Comparison of ENCODE assay signal across 23 cellular contexts in genomic region chr10:97255512-97256293, GRCh38. TPM values are rescaled to one million over a fixed set of nuclear protein-coding genes. Genes with fewer than 3 reads are reported as not detected.
DNase-seq lines count a peak whose midpoint lies in the region; ATAC-seq, FAIRE-seq and TF ChIP-seq lines count a peak whose summit lies in the region.
"Had no signal": no experiment of that assay in that cellular context is flagged by ENCODE, and none has a peak within 500 bp of the region (broad histone marks: within the 10 kb centered on the region; RNA-seq: fewer than 3 reads in every experiment).

No MANE protein-coding gene starts in this region.

- TF ChIP-seq EP300 in HepG2 (IDR thresholded peaks at IDR 0.05; ENCODE audit: low read depth in 2 of 2, low read length in 2 of 2) (no peak), HepG2 (CRISPR knock-in tag; IDR thresholded peaks at IDR 0.05; ENCODE audit: borderline replicate concordance) (no peak)

- peaks cover 7% of the 10 kb centered on the region for H3K4me1 Mint-ChIP-seq in T-helper 17 cell
- H3K4me1 Mint-ChIP-seq in nephron progenitor cell: no peaks in the 10 kb centered on the region
- H3K4me1 Mint-ChIP-seq: brain; naive thymus-derived CD4-positive, alpha-beta T cell had no signal

- H3K4me2 ChIP-seq in HepG2 (ENCODE audit: low read depth, low read length): no peak overlapping the region
- H3K4me2 ChIP-seq in mesenchymal stem cell (ENCODE audit: low read length, poor library complexity, severe bottlenecking): no peak overlapping the region
- H3K4me2 ChIP-seq: BLaER1 had no signal

- H3K36me3 ChIP-seq in right lobe of liver (peaks cover 0 to 10% (median 0%) of the 10 kb centered on the region in 4 donors), HepG2 (replicated peaks in 1 of 2; ENCODE audit: control insufficient read depth in 1 of 2, insufficient read depth in 2 of 2, low read length in 2 of 2) (peaks cover 2 to 8% of the 10 kb centered on the region in 2 experiments; a peak in 1 of 5 replicates), mesenchymal stem cell (ENCODE audit: control insufficient read depth in 1 of 2, insufficient read depth in 2 of 2, low read depth in 1 of 2, low read length in 2 of 2) (peaks cover 0 to 19% of the 10 kb centered on the region in 2 experiments)

- no peak overlapping the region for H2BK120ac ChIP-seq in mesenchymal stem cell (ENCODE audit: low read depth, low read length)

- intact Hi-C loops in right lobe of liver (cut with DNase I): no loop called here
- intact Hi-C loops in HepG2 (cut with micrococcal nuclease; ENCODE audit: unreplicated experiment): no loop called here

- no peak overlapping the region for H3K23ac ChIP-seq in mesenchymal stem cell (ENCODE audit: low read length in 2 of 2)

- H3K27ac ChIP-seq in right lobe of liver (peak overlapping the region in 2 of 3 donors; percentile 19 to 33), HepG2 (ENCODE audit: extremely low read length, insufficient read depth, low read length) (no peak overlapping the region), mesenchymal stem cell (ENCODE audit: low read length, poor library complexity, severe bottlenecking) (no peak overlapping the region)
- H3K27ac ChIP-seq: BLaER1 had no signal

- H3K4me1 ChIP-seq in right lobe of liver (no peaks in the 10 kb centered on the region), HepG2 (ENCODE audit: insufficient read depth, low read length) (peaks cover 9% of the 10 kb centered on the region), mesenchymal stem cell (ENCODE audit: control insufficient read depth, insufficient read depth, low read depth, low read length) (no peaks in the 10 kb centered on the region)
- H3K4me1 ChIP-seq: BLaER1, gastrocnemius medialis, tibial nerve had no signal

- TF ChIP-seq CTCF in right lobe of liver (IDR thresholded peaks at IDR 0.05): no peak
- TF ChIP-seq CTCF in HepG2 (CRISPR knock-in tag; IDR thresholded peaks at IDR 0.05): no peak
- no peak for TF ChIP-seq CTCF in nephron progenitor cell (IDR thresholded peaks at IDR 0.05)

- no TSS peak for BruUV-seq in HepG2 (replicated peaks; lab: Mats Ljungman, UMichigan)

- H3K4me3 Mint-ChIP-seq in T-helper 17 cell: no peak overlapping the region
- no peak overlapping the region for H3K4me3 Mint-ChIP-seq in nephron progenitor cell
- H3K4me3 Mint-ChIP-seq: brain; naive thymus-derived CD4-positive, alpha-beta T cell had no signal

- no peaks in the 10 kb centered on the region for H3K9me3 Mint-ChIP-seq in nephron progenitor cell
- H3K9me3 Mint-ChIP-seq: brain had no signal

- H2BK12ac ChIP-seq in mesenchymal stem cell (ENCODE audit: low read length in 2 of 2): no peak overlapping the region

- H3K9me3 ChIP-seq in right lobe of liver (no peaks in the 10 kb centered on the region), HepG2 (ENCODE audit: low read length) (no peaks in the 10 kb centered on the region), T-helper 17 cell (ENCODE audit: control insufficient read depth, low read length, poor library complexity, severe bottlenecking) (no peaks in the 10 kb centered on the region), mesenchymal stem cell (ENCODE audit: control insufficient read depth, low read length) (no peaks in the 10 kb centered on the region)
- H3K9me3 ChIP-seq: gastrocnemius medialis, tibial nerve had no signal

- H2BK15ac ChIP-seq in mesenchymal stem cell (ENCODE audit: low read depth, poor library complexity, severe bottlenecking): no peak overlapping the region

- 85% methylated on average over 4 of the region's 5 CpGs for WGBS in right lobe of liver (ENCODE audit: insufficient coverage, low coverage, low lambda C conversion rate, missing lambda C conversion rate)
- WGBS in HepG2 (ENCODE audit: low lambda C conversion rate): 87% methylated on average over 5 of the region's 5 CpGs
- WGBS in mesenchymal stem cell: 85% methylated on average over 3 of the region's 5 CpGs

- no peak overlapping the region for H3K9ac ChIP-seq in HepG2 (ENCODE audit: insufficient read depth, low read depth, low read length)
- H3K9ac ChIP-seq in mesenchymal stem cell (ENCODE audit: low read length): no peak overlapping the region
- H3K9ac ChIP-seq: BLaER1 had no signal

- no peak for TF ChIP-seq RAD21 in HepG2 (CRISPR knock-in tag; IDR thresholded peaks at IDR 0.05)

- H4K8ac ChIP-seq in mesenchymal stem cell (ENCODE audit: low read length): no peak overlapping the region

- no peak overlapping the region for H3K18ac ChIP-seq in mesenchymal stem cell (ENCODE audit: low read depth in 1 of 2, low read length in 2 of 2)

- POLR2A ChIA-PET in HepG2 (lab: Yijun Ruan, JAX): no interaction called here

- TF ChIP-seq POLR2A in right lobe of liver (IDR thresholded peaks at IDR 0.05) (no peak), HepG2 (IDR thresholded peaks at IDR 0.05; ENCODE audit: insufficient read depth in 1 of 2, low read depth in 2 of 2, low read length in 2 of 2) (no peak)

- H3K4me3 ChIP-seq in right lobe of liver (no peak overlapping the region), HepG2 (replicated peaks in 1 of 3; ENCODE audit: insufficient read depth in 1 of 3, low read depth in 2 of 3, low read length in 3 of 3) (no peak overlapping the region), mesenchymal stem cell (ENCODE audit: insufficient read depth in 1 of 2, low read depth in 1 of 2, low read length in 2 of 2) (no peak overlapping the region)
- H3K4me3 ChIP-seq: BLaER1, gastrocnemius medialis, skin epidermis, tibial nerve had no signal

- no peak for ATAC-seq in right lobe of liver
- no peak for ATAC-seq in HepG2
- no peak for ATAC-seq in T-helper 17 cell
- ATAC-seq in HG02970 (IDR thresholded peaks at IDR 0.05; ENCODE audit: low FRiP score, unreplicated experiment): no peak
- ATAC-seq: gastrocnemius medialis; naive thymus-derived CD4-positive, alpha-beta T cell had no signal

- DNase-seq in right lobe of liver: no peak
- DNase-seq in HepG2 (ENCODE audit: low spot score): no peak
- DNase-seq in T-helper 17 cell: no peak
- DNase-seq in nephron progenitor cell: no peak
- no peak for DNase-seq in SKM-1 (lab: John Stamatoyannopoulos, UW; ENCODE audit: unreplicated experiment)
- no peak for DNase-seq in mesenchymal stem cell
- DNase-seq: activated CD8-positive, alpha-beta memory T cell treated with anti-CD3 and anti-CD28 coated beads for 24 hours; activated effector memory CD4-positive, alpha-beta T cell treated with anti-CD3 and anti-CD28 coated beads, Interleukin-2, amount 50 U/mL, for 16 hours; gastrocnemius medialis; H7; midbrain; MM.1S; naive thymus-derived CD4-positive, alpha-beta T cell; NCI-H1105 treated with DMSO at 0.1 percent for 48 hours; NCI-H187 treated with DMSO at 0.1 percent for 48 hours; NCI-H2171; NCI-H510A; T-helper 1 cell had no signal

- H3K27me3 Mint-ChIP-seq in T-helper 17 cell (no peaks in the 10 kb centered on the region), nephron progenitor cell (ENCODE audit: low read depth, poor library complexity) (peaks cover 1% of the 10 kb centered on the region)
- H3K27me3 Mint-ChIP-seq: naive thymus-derived CD4-positive, alpha-beta T cell had no signal

- no peak overlapping the region for H4K91ac ChIP-seq in mesenchymal stem cell (ENCODE audit: low read length)

- FAIRE-seq in HepG2 (lab: Jason Lieb, UNC): no peak

- H3K27ac Mint-ChIP-seq in T-helper 17 cell (peak overlapping the region; percentile 17), nephron progenitor cell (peak overlapping the region; percentile 86)
- H3K27ac Mint-ChIP-seq: brain had no signal

- H3K79me2 ChIP-seq in HepG2 (ENCODE audit: insufficient read depth, low read length): no peaks in the 10 kb centered on the region

- no peak overlapping the region for H2AFZ ChIP-seq in HepG2 (ENCODE audit: low read length)
- H2AFZ ChIP-seq in mesenchymal stem cell (ENCODE audit: low read depth, low read length): no peak overlapping the region

- no peak overlapping the region for H2AK5ac ChIP-seq in mesenchymal stem cell (ENCODE audit: low read length, severe bottlenecking)

- H3K36me3 Mint-ChIP-seq in T-helper 17 cell (ENCODE audit: low read depth): peaks cover 18% of the 10 kb centered on the region
- H3K36me3 Mint-ChIP-seq in nephron progenitor cell (ENCODE audit: low read depth): peaks cover 71% of the 10 kb centered on the region

- in situ Hi-C loops in HepG2 (cut with HindIII; ENCODE audit: extremely low pct_ligation_motif_present, low pct_unique_long_range_greater_than_20kb): no loop called here

- no peak overlapping the region for H3K14ac ChIP-seq in mesenchymal stem cell (ENCODE audit: low read length in 2 of 2)

- no peaks in the 10 kb centered on the region for H3K27me3 ChIP-seq in right lobe of liver
- H3K27me3 ChIP-seq in HepG2 (ENCODE audit: control insufficient read depth in 1 of 2, insufficient read depth in 2 of 2, low read length in 2 of 2): no peaks in the 10 kb centered on the region
- no peaks in the 10 kb centered on the region for H3K27me3 ChIP-seq in mesenchymal stem cell (ENCODE audit: control insufficient read depth in 1 of 2, insufficient read depth in 1 of 2, low read length in 2 of 2)
- H3K27me3 ChIP-seq: BLaER1, gastrocnemius medialis, tibial nerve had no signal

- no peak overlapping the region for H2BK5ac ChIP-seq in mesenchymal stem cell (ENCODE audit: low read depth, low read length, poor library complexity, severe bottlenecking)

- no peak overlapping the region for H3K4ac ChIP-seq in mesenchymal stem cell (ENCODE audit: low read depth in 1 of 2, low read length in 2 of 2)

- CTCF ChIA-PET in HepG2 (lab: Yijun Ruan, JAX; ENCODE audit: low intra/inter-chr PET ratio, low total read pairs): no interaction called here

- no peaks in the 10 kb centered on the region for H4K20me1 ChIP-seq in HepG2 (ENCODE audit: insufficient read depth, low read length)
- H4K20me1 ChIP-seq: BLaER1 had no signal

- H3K79me1 ChIP-seq in mesenchymal stem cell (replicated peaks; ENCODE audit: low read length, poor library complexity, severe bottlenecking): no peaks in the 10 kb centered on the region

RNA-seq across cellular contexts. Expression of gene ARHGAP19, which starts 36.7 kb away (rescaled TPM):
- 1 to 10 TPM; 2.3 to 5.5 (median 3.4) TPM for total RNA-seq in right lobe of liver
- total RNA-seq in HepG2 (2016; rRNA removed; fragmentation: Illumina TruSeq; extraction: Trizol): 10.0 and 15.6 TPM in 2 replicates
- 2.8 and 5.8 TPM in 2 replicates for total RNA-seq in HepG2 (2016; cell fraction: cytosol; rRNA removed; fragmentation: Illumina TruSeq; extraction: Trizol; ENCODE audit: low read depth)
- total RNA-seq in HepG2 (2016; cell fraction: insoluble cytoplasmic fraction; rRNA removed; fragmentation: Illumina TruSeq; extraction: Trizol): 9.8 and 13.9 TPM in 2 replicates
- total RNA-seq in HepG2 (2016; cell fraction: membrane; rRNA removed; fragmentation: Illumina TruSeq; extraction: Trizol): 3.2 and 4.3 TPM in 2 replicates
- 7.9 and 8.8 TPM in 2 replicates for total RNA-seq in HepG2 (2016; cell fraction: nucleus; rRNA removed; fragmentation: Illumina TruSeq; extraction: Trizol)
- 4.3 and 7.6 TPM in 2 replicates for polyA plus RNA-seq in HepG2 (2011; rRNA removed)
- polyA plus RNA-seq in HepG2 (2011; cell fraction: cytosol; rRNA removed): 4.0 and 4.3 TPM in 2 replicates
- polyA plus RNA-seq in HepG2 (2011; cell fraction: nucleus; rRNA removed): 5.0 and 5.6 TPM in 2 replicates
- 3.6 and 5.3 TPM in 2 replicates for polyA plus RNA-seq in HepG2 (2012)
- polyA plus RNA-seq in HepG2 (2016; cell fraction: cytosol; fragmentation: Illumina TruSeq; extraction: Trizol; ENCODE audit: low read depth): 0.28 and 0.32 TPM in 2 replicates
- 9.9 and 10.1 TPM in 2 replicates for polyA plus RNA-seq in HepG2 (2016; cell fraction: insoluble cytoplasmic fraction; fragmentation: Illumina TruSeq; extraction: Trizol; ENCODE audit: low read depth)
- polyA plus RNA-seq in HepG2 (2016; cell fraction: membrane; fragmentation: Illumina TruSeq; extraction: Trizol; ENCODE audit: low read depth): 0.65 and 0.99 TPM in 2 replicates
- 9.3 and 11.2 TPM in 2 replicates for polyA plus RNA-seq in HepG2 (2016; cell fraction: nucleus; fragmentation: Illumina TruSeq; extraction: Trizol; ENCODE audit: insufficient read depth, low read depth)
- 4.6 and 10.2 TPM in 2 replicates for polyA minus RNA-seq in HepG2 (2011; rRNA and poly(A)+ RNA removed; ENCODE audit: low replicate concordance)
- 4.4 and 6.0 TPM in 2 replicates for polyA minus RNA-seq in HepG2 (2011; cell fraction: cytosol; rRNA and poly(A)+ RNA removed)
- 6.2 and 6.3 TPM in 2 replicates for polyA minus RNA-seq in HepG2 (2011; cell fraction: nucleus; rRNA and poly(A)+ RNA removed)
- 10 to 100 TPM in 1 of 2 donors, 1 to 10 TPM in 1; 9.3 to 15.7 TPM for total RNA-seq in T-helper 17 cell
- polyA plus RNA-seq in mesenchymal stem cell (2013, experiment 1 of 2): 6.8 TPM
- 6.5 TPM for polyA plus RNA-seq in mesenchymal stem cell (2013, experiment 2 of 2)

Comparison
In these comparisons a context has a peak if more than half of its experiments do, and no peak if none do; other contexts are left out.
1. H3K27ac ChIP-seq: peak in right lobe of liver (2 of 3); none in HepG2 (single experiment) and mesenchymal stem cell (single experiment).